1 cellular context compared by ENCODE assay signal in the genomic region with DNA sequence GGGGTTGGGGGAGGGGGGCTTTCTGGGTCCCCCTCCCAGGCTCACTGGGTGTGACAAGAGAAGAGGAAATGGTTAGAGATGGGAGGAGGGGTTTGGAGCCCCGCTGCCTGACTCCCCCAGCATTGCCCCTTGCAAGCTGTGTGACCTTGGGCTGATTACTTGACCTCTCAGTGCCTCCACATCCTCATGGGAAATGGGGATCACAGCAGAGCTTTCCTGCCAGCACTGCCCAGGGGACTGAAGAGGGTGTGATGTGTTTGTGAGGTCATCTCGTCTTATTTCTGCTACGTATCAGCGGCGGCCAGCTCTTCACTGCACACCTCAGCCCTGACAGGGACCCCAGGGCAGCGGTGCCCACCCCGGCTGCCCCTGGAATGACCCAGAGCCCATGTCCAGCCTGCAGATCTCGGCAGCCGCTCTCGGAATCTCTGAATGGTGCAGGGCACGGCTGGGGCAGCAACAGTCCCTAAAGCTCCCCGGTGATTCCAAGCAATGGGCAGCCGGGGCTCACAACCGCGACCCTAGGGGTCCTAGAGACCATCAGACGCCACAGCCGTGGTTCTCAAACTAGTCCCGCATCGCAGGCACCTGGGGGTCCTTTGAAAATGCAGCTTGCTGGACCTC.
TF ChIP-seq lines count a peak whose summit lies in the region.

No MANE protein-coding gene starts in this region.

TF ChIP-seq in IMR-90, 13 proteins besides CTCF, POLR2A, EP300 and RAD21:
- TF ChIP-seq, protein P1, sequence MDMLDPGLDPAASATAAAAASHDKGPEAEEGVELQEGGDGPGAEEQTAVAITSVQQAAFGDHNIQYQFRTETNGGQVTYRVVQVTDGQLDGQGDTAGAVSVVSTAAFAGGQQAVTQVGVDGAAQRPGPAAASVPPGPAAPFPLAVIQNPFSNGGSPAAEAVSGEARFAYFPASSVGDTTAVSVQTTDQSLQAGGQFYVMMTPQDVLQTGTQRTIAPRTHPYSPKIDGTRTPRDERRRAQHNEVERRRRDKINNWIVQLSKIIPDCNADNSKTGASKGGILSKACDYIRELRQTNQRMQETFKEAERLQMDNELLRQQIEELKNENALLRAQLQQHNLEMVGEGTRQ (IDR thresholded peaks at IDR 0.05; ENCODE audit: low read depth, low read length) = no peak
- TF ChIP-seq, protein P2, sequence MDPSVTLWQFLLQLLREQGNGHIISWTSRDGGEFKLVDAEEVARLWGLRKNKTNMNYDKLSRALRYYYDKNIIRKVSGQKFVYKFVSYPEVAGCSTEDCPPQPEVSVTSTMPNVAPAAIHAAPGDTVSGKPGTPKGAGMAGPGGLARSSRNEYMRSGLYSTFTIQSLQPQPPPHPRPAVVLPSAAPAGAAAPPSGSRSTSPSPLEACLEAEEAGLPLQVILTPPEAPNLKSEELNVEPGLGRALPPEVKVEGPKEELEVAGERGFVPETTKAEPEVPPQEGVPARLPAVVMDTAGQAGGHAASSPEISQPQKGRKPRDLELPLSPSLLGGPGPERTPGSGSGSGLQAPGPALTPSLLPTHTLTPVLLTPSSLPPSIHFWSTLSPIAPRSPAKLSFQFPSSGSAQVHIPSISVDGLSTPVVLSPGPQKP (IDR thresholded peaks at IDR 0.05; ENCODE audit: borderline replicate concordance, low read depth, low read length) = no peak
- TF ChIP-seq CEBPB (IDR thresholded peaks at IDR 0.05; ENCODE audit: low read depth, low read length) (no peak), MXI1 (IDR thresholded peaks at IDR 0.05; ENCODE audit: borderline replicate concordance, low read depth, low read length) (no peak), MAFK (IDR thresholded peaks at IDR 0.05; ENCODE audit: low read depth, low read length) (no peak), FOS (IDR thresholded peaks at IDR 0.05; ENCODE audit: low read depth, low read length) (no peak), MAZ (IDR thresholded peaks at IDR 0.05; ENCODE audit: borderline replicate concordance, low read depth, low read length) (no peak), RCOR1 (IDR thresholded peaks at IDR 0.05; ENCODE audit: insufficient replicate concordance, low read length) (no peak), NFE2L2 (IDR thresholded peaks at IDR 0.05; ENCODE audit: low read depth, low read length) (no peak), BHLHE40 (IDR thresholded peaks at IDR 0.05; ENCODE audit: low read depth, low read length) (no peak), SMC3 (IDR thresholded peaks at IDR 0.05; ENCODE audit: low read depth, low read length) (no peak), CHD1 (IDR thresholded peaks at IDR 0.05; ENCODE audit: low read depth, low read length) (no peak), RFX5 (IDR thresholded peaks at IDR 0.05; ENCODE audit: low read depth, low read length) (no peak)
